ENCODE assay signal across 7 cellular contexts in genomic region chr19:48506138-48506733, GRCh38. TPM values are rescaled to one million over a fixed set of nuclear protein-coding genes. Genes with fewer than 3 reads are reported as not detected.
A peak's percentile ranks its signal among the peaks of the same experiment; 100 is the strongest.
DNase-seq lines count a peak whose midpoint lies in the region; ATAC-seq and TF ChIP-seq lines count a peak whose summit lies in the region.

No MANE protein-coding gene starts in this region.

- H3K4me3 ChIP-seq in SU-DHL-6 (ENCODE audit: insufficient read depth, low read length, poor library complexity, severe bottlenecking) (no peak overlapping the region), hepatocyte (no peak overlapping the region)

- H2AFZ ChIP-seq in SU-DHL-6 (ENCODE audit: low read depth, low read length, severe bottlenecking): no peak overlapping the region
- H2AFZ ChIP-seq in hepatocyte: no peak overlapping the region

- H3K36me3 ChIP-seq in SU-DHL-6 (ENCODE audit: low read length) (no peaks in the 10 kb centered on the region), hepatocyte (replicated peaks; ENCODE audit: insufficient read depth, low read depth) (no peaks in the 10 kb centered on the region)

- H3K27ac ChIP-seq in SU-DHL-6 (ENCODE audit: low read depth, low read length) (no peak overlapping the region), hepatocyte (no peak overlapping the region)

- H4K20me1 ChIP-seq in SU-DHL-6 (ENCODE audit: low read depth, low read length) (no peaks in the 10 kb centered on the region), hepatocyte (ENCODE audit: insufficient read depth, poor library complexity, severe bottlenecking) (no peaks in the 10 kb centered on the region)

- H3K9me3 ChIP-seq in SU-DHL-6 (ENCODE audit: insufficient read depth, low read length) (no peaks in the 10 kb centered on the region), hepatocyte (ENCODE audit: low read depth) (no peaks in the 10 kb centered on the region)

- no peak overlapping the region for H3K9ac ChIP-seq in SU-DHL-6 (ENCODE audit: low read length)

- H3K4me2 ChIP-seq in SU-DHL-6 (ENCODE audit: low read depth, low read length, poor library complexity, severe bottlenecking): no peak overlapping the region
- no peak overlapping the region for H3K4me2 ChIP-seq in hepatocyte

- TF ChIP-seq CTCF in SU-DHL-6 (IDR thresholded peaks at IDR 0.05; ENCODE audit: insufficient read depth, low read length, poor library complexity, severe bottlenecking): peak; percentile 38
- TF ChIP-seq CTCF in hepatocyte (IDR thresholded peaks at IDR 0.05; ENCODE audit: poor library complexity): peak; percentile 57

- WGBS in hepatocyte (ENCODE audit: low lambda C conversion rate, missing lambda C conversion rate): 96% methylated on average over 5 of the region's 5 CpGs

- no peak for ATAC-seq in HG03354 (IDR thresholded peaks at IDR 0.05; ENCODE audit: poor library complexity, severe bottlenecking, unreplicated experiment)

- peaks cover 3% of the 10 kb centered on the region for H3K4me1 ChIP-seq in hepatocyte (ENCODE audit: insufficient read depth)

- in situ Hi-C loops in KBM-7 (cut with MboI; ENCODE audit: low pct_unique_long_range_greater_than_20kb, low sequenced_read_pairs): no loop called here

- H3K9me2 ChIP-seq in SU-DHL-6 (replicated peaks; ENCODE audit: insufficient read depth, low read length) (no peaks in the 10 kb centered on the region), hepatocyte (replicated peaks; ENCODE audit: insufficient read depth) (no peaks in the 10 kb centered on the region)

- H3K79me2 ChIP-seq in SU-DHL-6 (ENCODE audit: insufficient read depth, low read length) (no peaks in the 10 kb centered on the region), hepatocyte (no peaks in the 10 kb centered on the region)

- H3F3A ChIP-seq in SU-DHL-6 (ENCODE audit: insufficient read depth): no peaks in the 10 kb centered on the region; the same call in 1 of the 2 replicates

- no peaks in the 10 kb centered on the region for H3K27me3 ChIP-seq in SU-DHL-6 (ENCODE audit: low read length)
- H3K27me3 ChIP-seq in hepatocyte: no peaks in the 10 kb centered on the region

- DNase-seq in EL: peak; percentile 65
- peak; percentile 71 for DNase-seq in KBM-7
- DNase-seq in hepatocyte (ENCODE audit: low spot score): no peak
- DNase-seq in stimulated activated CD4-positive, alpha-beta T cell treated with anti-CD3 and anti-CD28 coated beads, Interleukin-1b, Interleukin-23, amount 100 ng/mL, for 48 hours: no peak
- DNase-seq in GOT3 (lab: John Stamatoyannopoulos, UW): no peak

RNA-seq across cellular contexts. Expression of gene LMTK3, which starts 5.4 kb away (rescaled TPM):
- 2.1 and 3.7 TPM in 2 replicates for total RNA-seq in hepatocyte
- 1.3 and 2.1 TPM in 2 replicates for polyA plus RNA-seq in hepatocyte

RNA-seq across cellular contexts. Expression of gene CYTH2, which starts 37.1 kb away (rescaled TPM):
- 63.1 and 69.6 TPM in 2 replicates for total RNA-seq in hepatocyte
- 80.1 and 106 TPM in 2 replicates for polyA plus RNA-seq in hepatocyte

RNA-seq across cellular contexts. Expression of gene SULT2B1, which starts 45.7 kb away (rescaled TPM):
- total RNA-seq in hepatocyte: not detected in 2 replicates
- polyA plus RNA-seq in hepatocyte: 0.43 and 0.79 TPM in 2 replicates

RNA-seq across cellular contexts. Expression of gene KCNJ14, which starts 50.9 kb away (rescaled TPM):
- total RNA-seq in hepatocyte: 0.12 and 0.70 TPM in 2 replicates
- polyA plus RNA-seq in hepatocyte: 0.32 and 1.1 TPM in 2 replicates

Comparison
In these comparisons a context has a peak if more than half of its experiments do, and no peak if none do; other contexts are left out.
1. DNase-seq: peak in EL (single experiment) and KBM-7 (single experiment); none in hepatocyte (single experiment), stimulated activated CD4-positive, alpha-beta T cell treated with anti-CD3 and anti-CD28 coated beads, Interleukin-1b, Interleukin-23, amount 100 ng/mL, for 48 hours (single experiment) and GOT3 (single experiment).